ENCODE assay signal across 9 cellular contexts in the genomic region with DNA sequence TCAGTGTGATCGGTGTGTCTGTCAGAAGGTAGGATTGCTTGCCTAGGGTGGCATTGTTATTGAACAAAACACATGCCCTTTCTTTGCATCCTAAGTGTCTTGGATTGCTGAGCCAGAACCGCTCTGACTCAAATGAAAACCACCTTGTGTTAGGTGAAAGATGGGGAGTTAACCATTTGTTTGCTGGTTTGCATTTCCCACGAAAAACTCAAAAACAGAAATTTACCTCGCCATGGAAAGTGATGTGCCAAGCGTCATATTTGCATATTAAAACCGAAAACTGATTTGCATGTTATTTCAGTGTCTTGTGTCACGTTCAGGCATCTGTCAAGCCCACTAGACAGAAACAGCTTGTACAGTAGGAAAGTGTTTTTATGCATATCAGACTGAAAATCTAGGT.
DNase-seq lines count a peak whose midpoint lies in the region; ATAC-seq, FAIRE-seq and TF ChIP-seq lines count a peak whose summit lies in the region.
"Had no signal": no experiment of that assay in that cellular context is flagged by ENCODE, and none has a peak within 500 bp of the region (broad histone marks: within the 10 kb centered on the region; RNA-seq: fewer than 3 reads in every experiment).

No MANE protein-coding gene starts in this region.

- peak; percentile 82 for ATAC-seq in GM21529 (IDR thresholded peaks at IDR 0.05; ENCODE audit: unreplicated experiment)
- peak; percentile 90 for ATAC-seq in HG03457 (IDR thresholded peaks at IDR 0.05; ENCODE audit: unreplicated experiment)
- peak; percentile 55 to 75 for ATAC-seq in naive B cell (ENCODE audit: low read depth in 2 of 2)
- ATAC-seq in CD4-positive, alpha-beta T cell (ENCODE audit: poor library complexity): no peak

- no peak for FAIRE-seq in HTR-8/SVneo (lab: Jason Lieb, UNC)

- intact Hi-C loops in CD4-positive, alpha-beta T cell (cut with DNase I, micrococcal nuclease): no loop called here

- H3K27me3 ChIP-seq in WERI-Rb-1 (ENCODE audit: insufficient read depth, low read depth, severe bottlenecking): no peaks in the 10 kb centered on the region
- H3K27me3 ChIP-seq in CD4-positive, alpha-beta T cell (ENCODE audit: control insufficient read depth, insufficient read depth, low read length): no peaks in the 10 kb centered on the region
- H3K27me3 ChIP-seq: right atrium auricular region had no signal

- no peak overlapping the region for H3K4me3 ChIP-seq in WERI-Rb-1 (ENCODE audit: low read depth, low read length)
- H3K4me3 ChIP-seq: right atrium auricular region had no signal

- H3K36me3 ChIP-seq in WERI-Rb-1: no peaks in the 10 kb centered on the region
- H3K36me3 ChIP-seq: right atrium auricular region had no signal

- POLR2A ChIA-PET in activated CD4-positive, alpha-beta T cell treated with anti-CD3 and anti-CD28 coated beads, Interleukin-2, amount 10 ng/mL, durations not matched to agents 7 days and 5 days (lab: Charles Lee): no interaction called here
- POLR2A ChIA-PET in CD4-positive, alpha-beta T cell (lab: Charles Lee): no interaction called here

- no peak overlapping the region for H3K4me3 Mint-ChIP-seq in activated CD4-positive, alpha-beta T cell treated with anti-CD3 and anti-CD28 coated beads, Interleukin-2, amount 10 ng/mL, durations not matched to agents 7 days and 5 days
- peak overlapping the region in 1 of 8 donors; percentile 65 for H3K4me3 Mint-ChIP-seq in naive B cell
- no peak overlapping the region for H3K4me3 Mint-ChIP-seq in CD4-positive, alpha-beta T cell

- H3K36me3 Mint-ChIP-seq in activated CD4-positive, alpha-beta T cell treated with anti-CD3 and anti-CD28 coated beads, Interleukin-2, amount 10 ng/mL, durations not matched to agents 7 days and 5 days (ENCODE audit: low read depth): peaks cover 2% of the 10 kb centered on the region
- no peaks in the 10 kb centered on the region for H3K36me3 Mint-ChIP-seq in naive B cell
- no peaks in the 10 kb centered on the region for H3K36me3 Mint-ChIP-seq in CD4-positive, alpha-beta T cell (ENCODE audit: low read depth)

- H3K27ac Mint-ChIP-seq in activated CD4-positive, alpha-beta T cell treated with anti-CD3 and anti-CD28 coated beads, Interleukin-2, amount 10 ng/mL, durations not matched to agents 7 days and 5 days: no peak overlapping the region
- peak overlapping the region in 2 of 6 donors; percentile 10 to 80 for H3K27ac Mint-ChIP-seq in naive B cell
- H3K27ac Mint-ChIP-seq in CD4-positive, alpha-beta T cell: no peak overlapping the region

- DNase-seq in activated CD4-positive, alpha-beta T cell treated with anti-CD3 and anti-CD28 coated beads for 48 hours: peak; percentile 50
- no peak for DNase-seq in activated CD4-positive, alpha-beta T cell treated with anti-CD3 and anti-CD28 coated beads, Interleukin-2, amount 10 ng/mL, durations not matched to agents 7 days and 5 days
- DNase-seq in naive B cell (peak; percentile 14), WERI-Rb-1 (no peak), HTR-8/SVneo (ENCODE audit: insufficient read length, low spot score) (no peak)
- no peak for DNase-seq in CD4-positive, alpha-beta T cell

- peaks cover 7% of the 10 kb centered on the region for H3K4me1 Mint-ChIP-seq in activated CD4-positive, alpha-beta T cell treated with anti-CD3 and anti-CD28 coated beads, Interleukin-2, amount 10 ng/mL, durations not matched to agents 7 days and 5 days
- peaks cover 14 to 43% (median 33%) of the 10 kb centered on the region in 3 donors for H3K4me1 Mint-ChIP-seq in naive B cell
- peaks cover 9% of the 10 kb centered on the region for H3K4me1 Mint-ChIP-seq in CD4-positive, alpha-beta T cell (ENCODE audit: low read depth)

- no peaks in the 10 kb centered on the region for H3K9me3 ChIP-seq in WERI-Rb-1 (ENCODE audit: severe bottlenecking)
- H3K9me3 ChIP-seq in CD4-positive, alpha-beta T cell (ENCODE audit: control insufficient read depth, low read length): no peaks in the 10 kb centered on the region
- H3K9me3 ChIP-seq: right atrium auricular region had no signal

- no peak for TF ChIP-seq CTCF in WERI-Rb-1 (IDR thresholded peaks at IDR 0.05; ENCODE audit: low read depth, low read length)
- TF ChIP-seq CTCF in CD4-positive, alpha-beta T cell (IDR thresholded peaks at IDR 0.05): no peak

- CTCF ChIA-PET in activated CD4-positive, alpha-beta T cell treated with anti-CD3 and anti-CD28 coated beads, Interleukin-2, amount 10 ng/mL, durations not matched to agents 7 days and 5 days (lab: Charles Lee): no interaction called here
- CTCF ChIA-PET in CD4-positive, alpha-beta T cell (lab: Charles Lee): no interaction called here

- H3K27me3 Mint-ChIP-seq in activated CD4-positive, alpha-beta T cell treated with anti-CD3 and anti-CD28 coated beads, Interleukin-2, amount 10 ng/mL, durations not matched to agents 7 days and 5 days: no peaks in the 10 kb centered on the region
- H3K27me3 Mint-ChIP-seq in naive B cell: no peaks in the 10 kb centered on the region
- no peaks in the 10 kb centered on the region for H3K27me3 Mint-ChIP-seq in CD4-positive, alpha-beta T cell

- H3K9me3 Mint-ChIP-seq in activated CD4-positive, alpha-beta T cell treated with anti-CD3 and anti-CD28 coated beads, Interleukin-2, amount 10 ng/mL, durations not matched to agents 7 days and 5 days: no peaks in the 10 kb centered on the region
- H3K9me3 Mint-ChIP-seq in naive B cell: no peaks in the 10 kb centered on the region
- no peaks in the 10 kb centered on the region for H3K9me3 Mint-ChIP-seq in CD4-positive, alpha-beta T cell

- H3K27ac ChIP-seq in WERI-Rb-1: no peak overlapping the region
- no peak overlapping the region for H3K27ac ChIP-seq in CD4-positive, alpha-beta T cell (ENCODE audit: low read depth, low read length)
- H3K27ac ChIP-seq: right atrium auricular region had no signal

Comparison
In these comparisons a context has a peak if more than half of its experiments do, and no peak if none do; other contexts are left out.
1. DNase-seq: peak in activated CD4-positive, alpha-beta T cell treated with anti-CD3 and anti-CD28 coated beads for 48 hours (single experiment) and naive B cell (single experiment); none in activated CD4-positive, alpha-beta T cell treated with anti-CD3 and anti-CD28 coated beads, Interleukin-2, amount 10 ng/mL, durations not matched to agents 7 days and 5 days (single experiment), WERI-Rb-1 (single experiment), HTR-8/SVneo (single experiment) and CD4-positive, alpha-beta T cell (0 of 10).